8 cellular contexts compared by ENCODE assay signal in the genomic region with DNA sequence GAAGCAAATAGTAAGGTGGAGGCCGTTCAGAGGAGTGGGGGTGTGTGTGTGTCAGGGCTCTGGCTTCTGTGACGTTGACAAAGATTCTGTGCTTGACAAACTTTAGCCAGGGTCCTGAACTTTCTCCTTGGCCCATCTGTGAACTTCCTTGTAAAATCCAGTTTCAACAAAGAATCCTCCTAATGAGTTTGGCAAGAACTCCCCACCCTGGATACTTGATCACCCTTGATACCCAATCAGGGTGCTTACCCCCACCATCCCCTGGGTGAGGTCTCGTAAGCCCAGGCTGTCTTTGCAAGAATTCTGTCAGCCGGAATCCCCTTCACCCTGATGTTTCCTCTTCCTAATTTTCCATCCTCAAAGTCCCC. TPM values are rescaled to one million over a fixed set of nuclear protein-coding genes. Genes with fewer than 3 reads are reported as not detected.
DNase-seq lines count a peak whose midpoint lies in the region; TF ChIP-seq lines count a peak whose summit lies in the region.

No MANE protein-coding gene starts in this region.

- H3K36me3 ChIP-seq in thyroid gland, result no peaks in the 10 kb centered on the region

- peak overlapping the region; percentile 14 to 93 (median 69) for H3K27ac ChIP-seq in thyroid gland

- 40 to 50% methylated on average over 4 of the region's 4 CpGs for whole genome bisulfite sequencing in thyroid gland, 2 donors

- no peaks in the 10 kb centered on the region for H3K9me3 ChIP-seq in thyroid gland

- peaks cover 65% of the 10 kb centered on the region for H3K4me1 Mint-ChIP-seq in activated naive CD4-positive, alpha-beta T cell treated with anti-CD3 and anti-CD28 coated beads, Interleukin-2, amount 10 ng/mL, durations not matched to agents 7 days and 5 days
- peaks cover 55% of the 10 kb centered on the region for H3K4me1 Mint-ChIP-seq in activated T-helper 2 cell treated with anti-CD3 and anti-CD28 coated beads, Interferon-gamma antibody, Interleukin-2, Interleukin-4, amounts not matched to agents 10 μg/mL and 5 μg/mL and 100 μg/mL, durations not matched to agents 14 hours and 24 hours and 36 hours (ENCODE audit: low read depth)
- peaks cover 47% of the 10 kb centered on the region for H3K4me1 Mint-ChIP-seq in mesothelial cell of epicardium

- H3K4me3 ChIP-seq in thyroid gland (replicated peaks in 1 of 3), result no peak overlapping the region

- peaks cover 17% of the 10 kb centered on the region for H3K9me3 Mint-ChIP-seq in activated naive CD4-positive, alpha-beta T cell treated with anti-CD3 and anti-CD28 coated beads, Interleukin-2, amount 10 ng/mL, durations not matched to agents 7 days and 5 days
- peaks cover 23% of the 10 kb centered on the region for H3K9me3 Mint-ChIP-seq in activated T-helper 2 cell treated with anti-CD3 and anti-CD28 coated beads, Interferon-gamma antibody, Interleukin-2, Interleukin-4, amounts not matched to agents 10 μg/mL and 5 μg/mL and 100 μg/mL, durations not matched to agents 14 hours and 24 hours and 36 hours
- H3K9me3 Mint-ChIP-seq in mesothelial cell of epicardium, result peaks cover 4% of the 10 kb centered on the region

- TF ChIP-seq CTCF in mesothelial cell of epicardium (IDR thresholded peaks at IDR 0.05; ENCODE audit: unreplicated experiment) (no peak), thyroid gland (IDR thresholded peaks at IDR 0.05) (no peak)

- H3K27me3 ChIP-seq in thyroid gland, result no peaks in the 10 kb centered on the region

- H3K27me3 Mint-ChIP-seq in activated naive CD4-positive, alpha-beta T cell treated with anti-CD3 and anti-CD28 coated beads, Interleukin-2, amount 10 ng/mL, durations not matched to agents 7 days and 5 days, result no peaks in the 10 kb centered on the region
- no peaks in the 10 kb centered on the region for H3K27me3 Mint-ChIP-seq in activated T-helper 2 cell treated with anti-CD3 and anti-CD28 coated beads, Interferon-gamma antibody, Interleukin-2, Interleukin-4, amounts not matched to agents 10 μg/mL and 5 μg/mL and 100 μg/mL, durations not matched to agents 14 hours and 24 hours and 36 hours (ENCODE audit: low read depth)
- H3K27me3 Mint-ChIP-seq in mesothelial cell of epicardium (ENCODE audit: low read depth), result no peaks in the 10 kb centered on the region

- H3K27ac Mint-ChIP-seq in activated naive CD4-positive, alpha-beta T cell treated with anti-CD3 and anti-CD28 coated beads, Interleukin-2, amount 10 ng/mL, durations not matched to agents 7 days and 5 days, result peak overlapping the region; percentile 98
- H3K27ac Mint-ChIP-seq in activated T-helper 2 cell treated with anti-CD3 and anti-CD28 coated beads, Interferon-gamma antibody, Interleukin-2, Interleukin-4, amounts not matched to agents 10 μg/mL and 5 μg/mL and 100 μg/mL, durations not matched to agents 14 hours and 24 hours and 36 hours, result peak overlapping the region; percentile 98
- H3K27ac Mint-ChIP-seq in mesothelial cell of epicardium, result peak overlapping the region; percentile 50

- H3K36me3 Mint-ChIP-seq in activated naive CD4-positive, alpha-beta T cell treated with anti-CD3 and anti-CD28 coated beads, Interleukin-2, amount 10 ng/mL, durations not matched to agents 7 days and 5 days, result peaks cover 40% of the 10 kb centered on the region
- peaks cover 39% of the 10 kb centered on the region for H3K36me3 Mint-ChIP-seq in activated T-helper 2 cell treated with anti-CD3 and anti-CD28 coated beads, Interferon-gamma antibody, Interleukin-2, Interleukin-4, amounts not matched to agents 10 μg/mL and 5 μg/mL and 100 μg/mL, durations not matched to agents 14 hours and 24 hours and 36 hours (ENCODE audit: low read depth)
- no peaks in the 10 kb centered on the region for H3K36me3 Mint-ChIP-seq in mesothelial cell of epicardium

- intact Hi-C loops in activated T-helper 2 cell treated with anti-CD3 and anti-CD28 coated beads, Interferon-gamma antibody, Interleukin-2, Interleukin-4, amounts not matched to agents 10 μg/mL and 5 μg/mL and 100 μg/mL, durations not matched to agents 14 hours and 24 hours and 36 hours (cut with micrococcal nuclease), result no loop called here
- intact Hi-C loops in thyroid gland (cut with DNase I), result no loop called here

- peak; percentile 17 for DNase-seq in activated naive CD4-positive, alpha-beta T cell treated with anti-CD3 and anti-CD28 coated beads, Interleukin-2, amount 10 ng/mL, durations not matched to agents 7 days and 5 days
- no peak for DNase-seq in activated naive CD4-positive, alpha-beta T cell treated with Interleukin-2 at 50 U/mL for 16 hours
- DNase-seq in activated T-helper 2 cell treated with anti-CD3 and anti-CD28 coated beads, Interferon-gamma antibody, Interleukin-2, Interleukin-4, amounts not matched to agents 10 μg/mL and 5 μg/mL and 100 μg/mL, durations not matched to agents 14 hours and 24 hours and 36 hours (ENCODE audit: low spot score), result no peak
- DNase-seq in mesothelial cell of epicardium (ENCODE audit: low spot score in 2 of 2, unreplicated experiment in 2 of 2), result no peak
- DNase-seq in thyroid gland, result peak in 1 of 2 donors; percentile 6
- DNase-seq in NCI-H1417 treated with DMSO at 0.1 percent for 48 hours (lab: John Stamatoyannopoulos, UW), result no peak
- no peak for DNase-seq in effector CD4-positive, alpha-beta T cell
- no peak for DNase-seq in nucleus accumbens (lab: John Stamatoyannopoulos, UW)

- peaks cover 26 to 41% of the 10 kb centered on the region in 2 donors for H3K4me1 ChIP-seq in thyroid gland

- TF ChIP-seq POLR2A in thyroid gland (IDR thresholded peaks at IDR 0.05), result no peak

- CTCF ChIA-PET in activated naive CD4-positive, alpha-beta T cell treated with anti-CD3 and anti-CD28 coated beads, Interleukin-2, amount 10 ng/mL, durations not matched to agents 7 days and 5 days (lab: Charles Lee), result no interaction called here

- peak overlapping the region; percentile 32 for H3K4me3 Mint-ChIP-seq in activated naive CD4-positive, alpha-beta T cell treated with anti-CD3 and anti-CD28 coated beads, Interleukin-2, amount 10 ng/mL, durations not matched to agents 7 days and 5 days
- H3K4me3 Mint-ChIP-seq in activated T-helper 2 cell treated with anti-CD3 and anti-CD28 coated beads, Interferon-gamma antibody, Interleukin-2, Interleukin-4, amounts not matched to agents 10 μg/mL and 5 μg/mL and 100 μg/mL, durations not matched to agents 14 hours and 24 hours and 36 hours (ENCODE audit: low read depth), result peak overlapping the region; percentile 30
- no peak overlapping the region for H3K4me3 Mint-ChIP-seq in mesothelial cell of epicardium

RNA-seq across cellular contexts. Expression of gene CARD19, which starts 3.0 kb away (rescaled TPM):
- total RNA-seq in activated T-helper 2 cell treated with anti-CD3 and anti-CD28 coated beads, Interferon-gamma antibody, Interleukin-2, Interleukin-4, amounts not matched to agents 10 μg/mL and 5 μg/mL and 100 μg/mL, durations not matched to agents 14 hours and 24 hours and 36 hours, result 52.6 and 57.2 TPM in 2 replicates
- 19.4 to 22.6 TPM (median 20.1 TPM) in 3 replicates for total RNA-seq in mesothelial cell of epicardium
- total RNA-seq in thyroid gland, result 10 to 100 TPM; 37.0 to 61.8 (median 49.1) TPM

RNA-seq across cellular contexts. Expression of gene SUSD3, which starts 34.6 kb away (rescaled TPM):
- 29.7 and 36.4 TPM in 2 replicates for total RNA-seq in activated T-helper 2 cell treated with anti-CD3 and anti-CD28 coated beads, Interferon-gamma antibody, Interleukin-2, Interleukin-4, amounts not matched to agents 10 μg/mL and 5 μg/mL and 100 μg/mL, durations not matched to agents 14 hours and 24 hours and 36 hours
- total RNA-seq in mesothelial cell of epicardium (2.4 to 3.2 TPM (median 3.1 TPM) in 3 replicates), thyroid gland (10 to 100 TPM in 1 of 4 donors, 1 to 10 TPM in 3; 3.6 to 12.6 (median 5.5) TPM)

RNA-seq across cellular contexts. Expression of gene NINJ1, which starts 41.0 kb away (rescaled TPM):
- 113 and 114 TPM in 2 replicates for total RNA-seq in activated T-helper 2 cell treated with anti-CD3 and anti-CD28 coated beads, Interferon-gamma antibody, Interleukin-2, Interleukin-4, amounts not matched to agents 10 μg/mL and 5 μg/mL and 100 μg/mL, durations not matched to agents 14 hours and 24 hours and 36 hours
- 33.7 to 35.6 TPM (median 34.7 TPM) in 3 replicates for total RNA-seq in mesothelial cell of epicardium
- 100 to 1,000 TPM in 2 of 4 donors, 10 to 100 TPM in 2; 82.9 to 168 (median 121) TPM for total RNA-seq in thyroid gland
